ENCODE assay signal across 1 cellular context in the genomic region with DNA sequence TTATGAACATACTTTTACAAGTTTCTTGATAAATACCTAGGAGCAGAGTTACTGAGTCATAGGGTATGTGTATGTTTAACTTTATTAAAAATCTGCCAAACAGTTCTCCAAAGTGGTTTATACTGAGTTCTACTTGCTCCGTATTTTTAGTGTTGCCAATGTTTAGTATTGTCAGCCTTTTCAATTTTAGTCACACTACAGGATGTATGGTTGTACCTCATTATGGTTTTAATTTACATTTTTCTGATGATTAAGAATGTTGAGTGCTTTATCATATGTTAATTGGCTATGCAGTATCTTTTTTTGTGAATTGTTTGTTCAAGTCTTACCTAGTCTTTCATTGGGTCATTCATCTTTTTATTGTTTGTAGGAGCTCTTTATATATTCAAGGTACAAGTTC.
TF ChIP-seq lines count a peak whose summit lies in the region.

No MANE protein-coding gene starts in this region.

TF ChIP-seq in GM12878, 131 proteins besides CTCF, POLR2A, EP300 and RAD21:
- TF ChIP-seq PRDM15 (CRISPR knock-in tag; IDR thresholded peaks at IDR 0.05) (no peak), BMI1 (IDR thresholded peaks at IDR 0.05; ENCODE audit: borderline replicate concordance) (no peak), LARP7 (IDR thresholded peaks at IDR 0.05) (no peak), IKZF1 (conservative IDR thresholded peaks at IDR 0.05) (no peak), ZBED1 (IDR thresholded peaks at IDR 0.05; ENCODE audit: borderline replicate concordance) (no peak), DPF2 (IDR thresholded peaks at IDR 0.05) (no peak), CBFB (IDR thresholded peaks at IDR 0.05; ENCODE audit: low read depth) (no peak), YBX1 (IDR thresholded peaks at IDR 0.05) (no peak), MYB (IDR thresholded peaks at IDR 0.05; ENCODE audit: borderline replicate concordance, low read depth, low read length) (no peak), RELA (IDR thresholded peaks at IDR 0.05; ENCODE audit: borderline replicate concordance, partially characterized antibody) (no peak), CHD4 (IDR thresholded peaks at IDR 0.05) (no peak), SREBF2 (IDR thresholded peaks at IDR 0.05; ENCODE audit: low read length) (no peak), EED (IDR thresholded peaks at IDR 0.05; ENCODE audit: low read depth) (no peak), NFYA (IDR thresholded peaks at IDR 0.05; ENCODE audit: borderline replicate concordance, low read depth, low read length) (no peak), TCF3 (IDR thresholded peaks at IDR 0.05; ENCODE audit: borderline replicate concordance, insufficient read depth, low read depth, low read length) (no peak), BRCA1 (IDR thresholded peaks at IDR 0.05; ENCODE audit: low read depth, low read length) (no peak), JUND (IDR thresholded peaks at IDR 0.05; ENCODE audit: low read depth, low read length) (no peak), RFX5 (IDR thresholded peaks at IDR 0.05; ENCODE audit: low read depth, low read length) (no peak)
- TF ChIP-seq, protein P1, sequence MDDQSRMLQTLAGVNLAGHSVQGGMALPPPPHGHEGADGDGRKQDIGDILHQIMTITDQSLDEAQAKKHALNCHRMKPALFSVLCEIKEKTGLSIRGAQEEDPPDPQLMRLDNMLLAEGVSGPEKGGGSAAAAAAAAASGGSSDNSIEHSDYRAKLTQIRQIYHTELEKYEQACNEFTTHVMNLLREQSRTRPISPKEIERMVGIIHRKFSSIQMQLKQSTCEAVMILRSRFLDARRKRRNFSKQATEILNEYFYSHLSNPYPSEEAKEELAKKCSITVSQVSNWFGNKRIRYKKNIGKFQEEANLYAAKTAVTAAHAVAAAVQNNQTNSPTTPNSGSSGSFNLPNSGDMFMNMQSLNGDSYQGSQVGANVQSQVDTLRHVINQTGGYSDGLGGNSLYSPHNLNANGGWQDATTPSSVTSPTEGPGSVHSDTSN (IDR thresholded peaks at IDR 0.05; ENCODE audit: insufficient replicate concordance, low read depth, low read length) = no peak
- TF ChIP-seq, protein P2, sequence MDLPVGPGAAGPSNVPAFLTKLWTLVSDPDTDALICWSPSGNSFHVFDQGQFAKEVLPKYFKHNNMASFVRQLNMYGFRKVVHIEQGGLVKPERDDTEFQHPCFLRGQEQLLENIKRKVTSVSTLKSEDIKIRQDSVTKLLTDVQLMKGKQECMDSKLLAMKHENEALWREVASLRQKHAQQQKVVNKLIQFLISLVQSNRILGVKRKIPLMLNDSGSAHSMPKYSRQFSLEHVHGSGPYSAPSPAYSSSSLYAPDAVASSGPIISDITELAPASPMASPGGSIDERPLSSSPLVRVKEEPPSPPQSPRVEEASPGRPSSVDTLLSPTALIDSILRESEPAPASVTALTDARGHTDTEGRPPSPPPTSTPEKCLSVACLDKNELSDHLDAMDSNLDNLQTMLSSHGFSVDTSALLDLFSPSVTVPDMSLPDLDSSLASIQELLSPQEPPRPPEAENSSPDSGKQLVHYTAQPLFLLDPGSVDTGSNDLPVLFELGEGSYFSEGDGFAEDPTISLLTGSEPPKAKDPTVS (IDR thresholded peaks at IDR 0.05; ENCODE audit: low read depth, low read length) = no peak
